ENCODE assay signal across 1 cellular context in the genomic region with DNA sequence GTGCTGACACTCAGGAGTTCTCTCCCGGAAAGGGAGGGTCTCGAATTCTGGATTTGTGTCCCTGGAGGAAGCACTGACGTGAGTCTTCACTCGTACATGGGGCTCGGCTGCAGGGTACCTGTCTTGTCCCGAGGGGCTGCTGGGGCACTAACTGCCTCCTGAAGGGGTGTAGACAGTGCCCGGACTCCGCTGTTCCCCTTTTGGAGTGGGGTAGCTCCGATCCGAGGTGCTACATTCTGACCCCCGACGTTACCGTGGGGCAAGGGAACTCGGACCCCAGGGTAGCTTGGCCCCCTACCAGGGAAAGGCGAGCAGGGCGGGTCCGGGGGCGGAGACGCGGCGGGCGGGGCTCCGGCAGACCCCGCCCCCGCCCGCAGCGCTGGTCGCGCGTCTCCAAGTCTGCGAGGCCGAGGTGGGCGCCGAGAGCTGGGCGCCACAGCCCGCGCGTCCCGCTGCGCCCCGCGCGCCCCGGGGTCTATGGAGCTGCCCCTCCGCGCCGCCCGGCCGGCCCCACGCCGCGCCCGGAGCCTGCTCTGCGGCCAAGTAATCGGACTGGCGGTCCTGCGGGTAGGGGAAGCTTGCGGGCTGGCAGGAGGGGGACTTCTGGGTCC.
TF ChIP-seq lines count a peak whose summit lies in the region.

A gene with protein sequence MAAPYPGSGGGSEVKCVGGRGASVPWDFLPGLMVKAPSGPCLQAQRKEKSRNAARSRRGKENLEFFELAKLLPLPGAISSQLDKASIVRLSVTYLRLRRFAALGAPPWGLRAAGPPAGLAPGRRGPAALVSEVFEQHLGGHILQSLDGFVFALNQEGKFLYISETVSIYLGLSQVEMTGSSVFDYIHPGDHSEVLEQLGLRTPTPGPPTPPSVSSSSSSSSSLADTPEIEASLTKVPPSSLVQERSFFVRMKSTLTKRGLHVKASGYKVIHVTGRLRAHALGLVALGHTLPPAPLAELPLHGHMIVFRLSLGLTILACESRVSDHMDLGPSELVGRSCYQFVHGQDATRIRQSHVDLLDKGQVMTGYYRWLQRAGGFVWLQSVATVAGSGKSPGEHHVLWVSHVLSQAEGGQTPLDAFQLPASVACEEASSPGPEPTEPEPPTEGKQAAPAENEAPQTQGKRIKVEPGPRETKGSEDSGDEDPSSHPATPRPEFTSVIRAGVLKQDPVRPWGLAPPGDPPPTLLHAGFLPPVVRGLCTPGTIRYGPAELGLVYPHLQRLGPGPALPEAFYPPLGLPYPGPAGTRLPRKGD (plus strand): TSS at position 407 of the 611 bp plus-strand sequence. CDS start 1,211 bp downstream, outside the sequence.

TF ChIP-seq in SK-N-SH, 30 proteins besides CTCF, POLR2A, EP300 and RAD21 (continued from another document):
- TF ChIP-seq, protein P1, sequence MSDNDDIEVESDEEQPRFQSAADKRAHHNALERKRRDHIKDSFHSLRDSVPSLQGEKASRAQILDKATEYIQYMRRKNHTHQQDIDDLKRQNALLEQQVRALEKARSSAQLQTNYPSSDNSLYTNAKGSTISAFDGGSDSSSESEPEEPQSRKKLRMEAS (IDR thresholded peaks at IDR 0.05; ENCODE audit: low read depth) = no peak
